8 cellular contexts compared by ENCODE assay signal in genomic region chr6:31157543-31158139, GRCh38. TPM values are rescaled to one million over a fixed set of nuclear protein-coding genes. Genes with fewer than 3 reads are reported as not detected.
DNase-seq lines count a peak whose midpoint lies in the region; ATAC-seq and TF ChIP-seq lines count a peak whose summit lies in the region.

TSS of gene CCHCR1 (minus strand) at chr6:31157802. CDS start at chr6:31157600, 202 bp downstream.

- H3K27me3 Mint-ChIP-seq in nephron progenitor cell (ENCODE audit: low read depth, poor library complexity): peaks cover 4% of the 10 kb centered on the region

- ATAC-seq in GM21447 (IDR thresholded peaks at IDR 0.05; ENCODE audit: unreplicated experiment) (peak; percentile 5), Panc1 (no peak; the same call in 1 of the 2 replicates), GM18861 (IDR thresholded peaks at IDR 0.05; ENCODE audit: unreplicated experiment) (no peak)

- peaks cover 26% of the 10 kb centered on the region for H3K36me3 Mint-ChIP-seq in nephron progenitor cell (ENCODE audit: low read depth)

- H3K27ac ChIP-seq in Panc1 (ENCODE audit: low read length): peak within 1 kb of the TSS; percentile 86
- peak within 1 kb of the TSS; percentile 84 to 85 for H3K27ac ChIP-seq in esophagus (ENCODE audit: low read depth in 2 of 2, low read length in 1 of 2)

- no peak for DNase-seq in Panc1 (ENCODE audit: low read depth, low spot score)
- peak; percentile 18 for DNase-seq in nephron progenitor cell
- DNase-seq in iPS-NIHi11 (ENCODE audit: low spot score): no peak
- no peak for DNase-seq in KG1 (lab: John Stamatoyannopoulos, UW)
- no peak for DNase-seq in GM19240 (ENCODE audit: insufficient read length, low spot score)

- H3K4me1 ChIP-seq in Panc1 (ENCODE audit: control insufficient read depth, insufficient read depth, low read length) (peaks cover 13% of the 10 kb centered on the region), esophagus (ENCODE audit: control insufficient read depth in 2 of 2, insufficient read depth in 2 of 2, low read length in 1 of 2) (peaks cover 8 to 10% of the 10 kb centered on the region in 2 donors)

- peak within 1 kb of the TSS; percentile 63 for H3K27ac Mint-ChIP-seq in nephron progenitor cell

- CTCF ChIA-PET in Panc1 (lab: Charles Lee): no interaction called here

- H3K36me3 ChIP-seq in Panc1 (ENCODE audit: control insufficient read depth, insufficient read depth, low read length) (peaks cover 2% of the 10 kb centered on the region; the same call in 1 of the 2 replicates), esophagus (ENCODE audit: control insufficient read depth in 2 of 2, insufficient read depth in 2 of 2, low read length in 1 of 2) (peaks cover 0 to 7% of the 10 kb centered on the region in 2 donors)

- no peaks in the 10 kb centered on the region for H3K9me3 ChIP-seq in Panc1 (ENCODE audit: control insufficient read depth, insufficient read depth, low read depth, low read length)
- no peaks in the 10 kb centered on the region for H3K9me3 ChIP-seq in esophagus (ENCODE audit: control insufficient read depth in 2 of 2, insufficient read depth in 1 of 2, low read depth in 1 of 2, low read length in 1 of 2)

- no peaks in the 10 kb centered on the region for H3K27me3 ChIP-seq in Panc1 (ENCODE audit: control insufficient read depth, insufficient read depth, low read length)
- H3K27me3 ChIP-seq in esophagus (ENCODE audit: control insufficient read depth in 1 of 2, insufficient read depth in 2 of 2, low read length in 2 of 2): no peaks in the 10 kb centered on the region

- 3 to 6% methylated on average over 14 of the region's 14 CpGs for WGBS in esophagus, 2 donors

- peaks cover 69% of the 10 kb centered on the region for H3K4me1 Mint-ChIP-seq in nephron progenitor cell

- peak within 1 kb of the TSS; percentile 96 for H3K4me3 Mint-ChIP-seq in nephron progenitor cell

- no peak for TF ChIP-seq CTCF in Panc1 (IDR thresholded peaks at IDR 0.05)
- TF ChIP-seq CTCF in nephron progenitor cell (IDR thresholded peaks at IDR 0.05): no peak

- H3K4me3 ChIP-seq in Panc1 (ENCODE audit: low read depth in 2 of 2, low read length in 2 of 2) (peak within 1 kb of the TSS; percentile 65 to 75), esophagus (ENCODE audit: low read depth in 1 of 2, low read length in 2 of 2) (peak within 1 kb of the TSS; percentile 64 to 76)

- POLR2A ChIA-PET in Panc1 (lab: Charles Lee): interaction anchor here (0.6 kb wide), 1 partner anchor 46 kb away, joined by 3 read pairs; no protein-coding TSS in a partner anchor

- intact Hi-C loops in Panc1 (cut with micrococcal nuclease; ENCODE audit: unreplicated experiment): no loop called here

- BruUV-seq in Panc1 (replicated peaks; lab: Mats Ljungman, UMichigan): no TSS peak

- in situ Hi-C loops in Panc1 (cut with HindIII; ENCODE audit: low pct_unique_long_range_greater_than_20kb, low sequenced_read_pairs): no loop called here

- H3K9me3 Mint-ChIP-seq in nephron progenitor cell: no peaks in the 10 kb centered on the region

RNA-seq across cellular contexts. Expression of gene CCHCR1, which starts in this region (rescaled TPM):
- 37.1 TPM for total RNA-seq in Panc1 (2021; ENCODE audit: unreplicated experiment)
- polyA plus RNA-seq in Panc1 (2012; ENCODE audit: insufficient read length): 35.5 TPM
- polyA plus RNA-seq in esophagus: 10 to 100 TPM; 10.5 to 15.4 TPM
